ENCODE assay signal across 2 cellular contexts in the genomic region with DNA sequence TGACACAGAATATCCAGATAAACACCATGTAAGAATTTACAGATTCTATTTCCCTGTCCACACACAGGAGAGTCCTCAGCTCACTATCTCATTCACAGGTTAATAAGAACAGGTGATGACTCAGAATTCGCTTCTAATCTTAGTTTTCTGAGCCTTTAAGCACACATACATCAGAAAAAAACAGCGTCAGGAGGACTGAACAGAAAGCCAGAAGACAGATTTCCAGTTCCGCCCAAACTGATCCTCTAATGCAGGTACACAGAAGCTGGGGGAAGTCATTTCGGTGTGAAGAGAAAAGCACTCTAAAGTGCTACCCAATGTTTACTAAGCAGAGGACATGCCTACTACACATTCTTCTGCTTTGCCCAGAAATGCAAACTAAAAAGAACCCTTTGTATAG.
TF ChIP-seq lines count a peak whose summit lies in the region.

No MANE protein-coding gene starts in this region.

TF ChIP-seq in HEK293, 187 proteins besides CTCF, POLR2A, EP300 and RAD21:
- TF ChIP-seq, protein P1, sequence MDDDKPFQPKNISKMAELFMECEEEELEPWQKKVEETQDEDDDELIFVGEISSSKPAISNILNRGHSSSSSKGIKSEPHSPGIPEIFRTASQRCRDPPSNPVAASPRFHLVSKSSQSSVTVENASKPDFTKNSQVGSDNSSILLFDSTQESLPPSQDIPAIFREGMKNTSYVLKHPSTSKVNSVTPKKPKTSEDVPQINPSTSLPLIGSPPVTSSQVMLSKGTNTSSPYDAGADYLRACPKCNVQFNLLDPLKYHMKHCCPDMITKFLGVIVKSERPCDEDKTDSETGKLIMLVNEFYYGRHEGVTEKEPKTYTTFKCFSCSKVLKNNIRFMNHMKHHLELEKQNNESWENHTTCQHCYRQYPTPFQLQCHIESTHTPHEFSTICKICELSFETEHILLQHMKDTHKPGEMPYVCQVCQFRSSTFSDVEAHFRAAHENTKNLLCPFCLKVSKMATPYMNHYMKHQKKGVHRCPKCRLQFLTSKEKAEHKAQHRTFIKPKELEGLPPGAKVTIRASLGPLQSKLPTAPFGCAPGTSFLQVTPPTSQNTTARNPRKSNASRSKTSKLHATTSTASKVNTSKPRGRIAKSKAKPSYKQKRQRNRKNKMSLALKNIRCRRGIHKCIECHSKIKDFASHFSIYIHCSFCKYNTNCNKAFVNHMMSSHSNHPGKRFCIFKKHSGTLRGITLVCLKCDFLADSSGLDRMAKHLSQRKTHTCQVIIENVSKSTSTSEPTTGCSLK (tag by site-specific recombination; IDR thresholded peaks at IDR 0.05), result no peak
- TF ChIP-seq ZNF626 (tag by site-specific recombination; IDR thresholded peaks at IDR 0.05) (no peak), ZNF600 (tag by site-specific recombination; IDR thresholded peaks at IDR 0.05) (no peak), FEZF1 (tag by site-specific recombination; IDR thresholded peaks at IDR 0.05) (no peak), ZNF184 (tag by site-specific recombination; IDR thresholded peaks at IDR 0.05) (no peak), ZNF76 (tag by site-specific recombination; IDR thresholded peaks at IDR 0.05; ENCODE audit: borderline replicate concordance, low read depth) (no peak)
- TF ChIP-seq, protein P2, sequence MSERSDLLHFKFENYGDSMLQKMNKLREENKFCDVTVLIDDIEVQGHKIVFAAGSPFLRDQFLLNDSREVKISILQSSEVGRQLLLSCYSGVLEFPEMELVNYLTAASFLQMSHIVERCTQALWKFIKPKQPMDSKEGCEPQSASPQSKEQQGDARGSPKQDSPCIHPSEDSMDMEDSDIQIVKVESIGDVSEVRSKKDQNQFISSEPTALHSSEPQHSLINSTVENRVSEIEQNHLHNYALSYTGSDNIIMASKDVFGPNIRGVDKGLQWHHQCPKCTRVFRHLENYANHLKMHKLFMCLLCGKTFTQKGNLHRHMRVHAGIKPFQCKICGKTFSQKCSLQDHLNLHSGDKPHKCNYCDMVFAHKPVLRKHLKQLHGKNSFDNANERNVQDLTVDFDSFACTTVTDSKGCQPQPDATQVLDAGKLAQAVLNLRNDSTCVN (tag by site-specific recombination; optimal IDR thresholded peaks at IDR 0.05), result no peak

TF ChIP-seq in K562, 482 proteins besides CTCF, POLR2A, EP300 and RAD21 (continued from another document):
- TF ChIP-seq ATF3 (IDR thresholded peaks at IDR 0.05) (0 out of 2 replicates have a peak, but pooled peaks have one; percentile 7), ATF3 (CRISPR knock-in tag; conservative IDR thresholded peaks at IDR 0.05) (no peak)
